ENCODE assay signal across 27 cellular contexts in genomic region chr3:111819912-111820311, GRCh38.
"Had no signal": no experiment of that assay in that cellular context is flagged by ENCODE, and none has a peak within 500 bp of the region (broad histone marks: within the 10 kb centered on the region; RNA-seq: fewer than 3 reads in every experiment).

No MANE protein-coding gene starts in this region.

- H3K4me1 ChIP-seq: ascending aorta had no signal

- H3K4me3 Mint-ChIP-seq: activated CD4-positive, alpha-beta T cell treated with anti-CD3 and anti-CD28 coated beads for 36 hours; activated naive CD4-positive, alpha-beta T cell treated with anti-CD3 and anti-CD28 coated beads, Interleukin-2, amount 10 ng/mL, durations not matched to agents 7 days and 5 days; activated T-cell treated with anti-CD3 and anti-CD28 coated beads, Interleukin-2, amount 50 U/mL, for 24 hours; activated T-cell treated with anti-CD3 and anti-CD28 coated beads, Interleukin-2, amount 50 U/mL, for 72 hours; central memory CD8-positive, alpha-beta T cell; dendritic cell treated with granulocyte-macrophage colony-stimulating factor and Interleukin-4, amounts not matched to agents 40 ng/mL and 50 ng/mL, for 4 days; endodermal cell had no signal

- H3K4me3 ChIP-seq: ascending aorta, coronary artery, dorsolateral prefrontal cortex, heart left ventricle had no signal

- H3K27me3 Mint-ChIP-seq: activated T-cell treated with anti-CD3 and anti-CD28 coated beads, Interleukin-2, amount 50 U/mL, for 24 hours; central memory CD8-positive, alpha-beta T cell; dendritic cell treated with granulocyte-macrophage colony-stimulating factor and Interleukin-4, amounts not matched to agents 40 ng/mL and 50 ng/mL, for 4 days had no signal

- H3K36me3 ChIP-seq: ascending aorta, brain microvascular endothelial cell, heart left ventricle had no signal

- FAIRE-seq: bronchial epithelial cell, frontal cortex had no signal

- H3K27ac ChIP-seq: ascending aorta, brain microvascular endothelial cell, coronary artery, dorsolateral prefrontal cortex had no signal

- DNase-seq: activated CD4-positive, alpha-beta T cell treated with anti-CD3 and anti-CD28 coated beads for 36 hours; activated CD4-positive, alpha-beta T cell treated with anti-CD3 and anti-CD28 coated beads, Interleukin-2, amount 50 U/mL, for 1 hour; activated CD4-positive, alpha-beta T cell treated with anti-CD3 and anti-CD28 coated beads, Interleukin-2, amount 50 U/mL, for 48 hours; activated CD4-positive, CD25-positive, alpha-beta regulatory T cell; activated CD4-positive, CD25-positive, alpha-beta regulatory T cell treated with anti-CD3 and anti-CD28 coated beads, Interleukin-2, amount 50 U/mL, for 72 hours; activated CD8-positive, alpha-beta memory T cell treated with anti-CD3 and anti-CD28 coated beads, Interleukin-2, amount 50 U/mL, for 48 hours; activated gamma-delta T cell; activated naive CD4-positive, alpha-beta T cell; activated naive CD4-positive, alpha-beta T cell treated with anti-CD3 and anti-CD28 coated beads, Interleukin-2, amount 10 ng/mL, durations not matched to agents 7 days and 5 days; activated T-cell treated with anti-CD3 and anti-CD28 coated beads for 4 hours; activated T-cell treated with anti-CD3 and anti-CD28 coated beads, Interleukin-2, amount 50 U/mL, for 24 hours; activated T-cell treated with anti-CD3 and anti-CD28 coated beads, Interleukin-2, amount 50 U/mL, for 72 hours; brain microvascular endothelial cell; dorsolateral prefrontal cortex; effector memory CD4-positive, alpha-beta T cell; endodermal cell; foreskin fibroblast; glutamatergic neuron; heart left ventricle; T-helper 2 cell had no signal

- H3K27me3 ChIP-seq: ascending aorta, brain microvascular endothelial cell, heart left ventricle had no signal

- H3K4me1 Mint-ChIP-seq: activated CD4-positive, alpha-beta T cell treated with anti-CD3 and anti-CD28 coated beads for 36 hours; activated naive CD4-positive, alpha-beta T cell treated with anti-CD3 and anti-CD28 coated beads, Interleukin-2, amount 10 ng/mL, durations not matched to agents 7 days and 5 days; central memory CD8-positive, alpha-beta T cell had no signal

- H3K9me3 ChIP-seq: ascending aorta had no signal

- H3K27ac Mint-ChIP-seq: activated CD4-positive, alpha-beta T cell treated with anti-CD3 and anti-CD28 coated beads for 36 hours; activated naive CD4-positive, alpha-beta T cell treated with anti-CD3 and anti-CD28 coated beads, Interleukin-2, amount 10 ng/mL, durations not matched to agents 7 days and 5 days; activated naive CD4-positive, alpha-beta T cell treated with anti-CD3 and anti-CD28 coated beads, Interleukin-2, amount 50 U/mL, for 72 hours; activated T-cell treated with anti-CD3 and anti-CD28 coated beads, Interleukin-2, amount 50 U/mL, for 24 hours; activated T-cell treated with anti-CD3 and anti-CD28 coated beads, Interleukin-2, amount 50 U/mL, for 72 hours; dendritic cell treated with granulocyte-macrophage colony-stimulating factor and Interleukin-4, amounts not matched to agents 40 ng/mL and 50 ng/mL, for 4 days; endodermal cell had no signal
